8 cellular contexts compared by ENCODE assay signal in the genomic region with DNA sequence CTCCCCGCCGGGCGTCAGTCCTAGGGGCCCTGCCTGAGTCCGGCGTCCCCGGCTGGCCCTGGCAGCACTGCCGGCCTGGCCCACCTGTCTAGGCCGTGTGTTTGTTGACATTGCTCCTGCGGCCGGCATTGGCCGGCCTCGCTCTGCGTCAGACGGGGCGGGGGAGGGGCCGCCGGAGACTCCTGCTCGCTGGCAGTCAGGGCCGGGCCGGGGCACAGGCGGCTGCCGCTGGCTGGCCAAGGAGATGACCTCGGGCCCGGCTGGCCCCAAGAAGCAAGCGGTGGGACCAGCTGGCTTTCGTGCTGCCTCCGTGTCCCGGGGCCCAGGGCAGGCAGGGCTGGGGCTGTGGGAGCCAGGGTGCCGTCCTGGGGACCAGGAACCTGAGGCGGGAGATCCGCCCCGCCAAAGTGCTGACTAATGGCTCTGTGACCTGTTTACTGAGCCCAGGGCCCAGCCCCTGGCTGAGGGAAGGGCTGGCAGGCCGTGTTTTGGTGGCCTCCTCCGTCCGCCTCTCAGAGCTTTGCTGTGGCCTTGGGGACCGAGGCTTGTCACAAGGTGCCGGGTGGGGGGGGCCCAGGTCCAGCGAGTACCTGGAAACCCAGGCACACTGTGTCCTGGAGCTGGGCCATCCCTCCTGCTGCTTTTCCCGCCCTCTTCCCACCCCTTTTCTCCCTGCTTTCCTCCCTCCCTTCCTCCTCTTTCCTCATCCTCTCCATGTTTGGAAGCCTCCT. TPM values are rescaled to one million over a fixed set of nuclear protein-coding genes. Genes with fewer than 3 reads are reported as not detected.
DNase-seq lines count a peak whose midpoint lies in the region; ATAC-seq and TF ChIP-seq lines count a peak whose summit lies in the region.

No MANE protein-coding gene starts in this region.

- peak overlapping the region; percentile 79 for H3K4me3 ChIP-seq in AG10803 (ENCODE audit: low read length)

- DNase-seq in AG10803 (ENCODE audit: low read depth), result peak; percentile 89
- peak; percentile 48 for DNase-seq in NOMO-1 treated with DMSO at 0.1 percent for 48 hours (lab: John Stamatoyannopoulos, UW; ENCODE audit: unreplicated experiment)
- peak; percentile 74 for DNase-seq in activated T-cell treated with anti-CD3 and anti-CD28 coated beads, Interleukin-2, amount 50 U/mL, for 1 hour
- DNase-seq in erythroblast (lab: John Stamatoyannopoulos, UW), result peak; percentile 91 to 96
- peak; percentile 92 for DNase-seq in mucosa of gallbladder (ENCODE audit: low spot score)
- peak; percentile 61 to 64 for DNase-seq in stimulated activated CD8-positive, alpha-beta memory T cell treated with anti-CD3 and anti-CD28 coated beads, Interleukin-2, amount 100 ng/mL, for 48 hours (ENCODE audit: low read depth in 2 of 2)

- TF ChIP-seq POLR2A in erythroblast (IDR thresholded peaks at IDR 0.05; ENCODE audit: low read length), result peak; percentile 93

- peak; percentile 59 for ATAC-seq in GM19043 (IDR thresholded peaks at IDR 0.05; ENCODE audit: low read depth, unreplicated experiment)
- peak; percentile 54 for ATAC-seq in HG03378 (IDR thresholded peaks at IDR 0.05; ENCODE audit: unreplicated experiment)

- TF ChIP-seq CTCF in AG10803 (conservative IDR thresholded peaks at IDR 0.05; ENCODE audit: low read length), result no peak

RNA-seq across cellular contexts. Expression of a gene that starts 1.8 kb away (rescaled TPM):
- total RNA-seq in mucosa of gallbladder, result 80.7 TPM

RNA-seq across cellular contexts. Expression of a gene that starts 32.8 kb away (rescaled TPM):
- 26.0 TPM for total RNA-seq in mucosa of gallbladder

RNA-seq across cellular contexts. Expression of a gene that starts 53.5 kb away (rescaled TPM):
- total RNA-seq in mucosa of gallbladder, result 42.5 TPM

Comparison
In these comparisons a context has a peak if more than half of its experiments do, and no peak if none do; other contexts are left out.
1. Peak in every context shown above with its lines: DNase-seq, ATAC-seq and H3K4me3 ChIP-seq.